Comparison of ENCODE assay signal across 8 cellular contexts in the genomic region with DNA sequence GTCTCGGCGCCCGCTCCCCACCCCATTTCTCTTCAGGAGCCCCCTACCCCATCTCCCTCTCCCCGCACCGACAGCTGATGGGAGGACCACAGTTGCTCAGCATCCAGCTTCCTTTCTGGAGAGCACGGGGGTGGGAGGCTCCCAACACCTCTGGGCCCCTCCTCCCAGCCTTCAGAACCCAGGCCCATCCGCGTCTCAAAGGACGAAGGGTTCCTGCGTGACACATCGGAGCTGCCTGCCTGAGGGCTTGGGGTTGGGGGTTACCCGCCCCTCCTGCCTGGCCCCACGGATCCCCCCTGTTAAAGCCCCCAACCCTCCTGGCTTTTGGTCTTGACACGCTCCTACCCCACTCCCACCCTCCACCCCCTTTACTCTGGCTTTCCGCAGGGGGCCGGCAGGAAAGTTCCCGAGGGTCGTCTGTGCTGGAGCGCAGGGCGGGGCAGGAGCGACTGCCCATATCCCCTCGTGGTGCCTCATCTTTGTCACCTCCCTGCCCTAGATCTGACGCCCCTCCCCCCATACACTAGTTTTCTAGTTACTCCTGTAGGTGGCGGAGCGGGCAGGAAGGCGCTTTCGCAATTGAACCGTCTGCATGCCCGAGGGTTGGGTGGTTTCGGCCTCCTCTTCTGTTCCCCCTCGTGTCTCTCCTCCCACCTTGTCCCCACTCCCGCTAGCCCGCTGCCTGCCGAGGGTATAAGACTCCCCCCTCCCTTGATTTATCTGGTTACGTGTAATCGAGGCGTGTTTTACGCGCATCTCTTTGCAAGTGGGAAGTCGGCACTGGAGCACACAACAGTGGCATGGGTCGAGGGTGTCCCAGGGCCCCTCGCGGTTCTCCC. TPM values are rescaled to one million over a fixed set of nuclear protein-coding genes. Genes with fewer than 3 reads are reported as not detected.
DNase-seq lines count a peak whose midpoint lies in the region; ATAC-seq and TF ChIP-seq lines count a peak whose summit lies in the region.

No MANE protein-coding gene starts in this region.

- H3K4me1 ChIP-seq in Loucy (ENCODE audit: insufficient read depth, low read length, poor library complexity, severe bottlenecking): peaks cover 34% of the 10 kb centered on the region
- no peaks in the 10 kb centered on the region; the same call in 1 of the 2 replicates for H3K4me1 ChIP-seq in iPS-20b (ENCODE audit: insufficient read depth, low read length)
- H3K4me1 ChIP-seq in skeletal muscle satellite cell (ENCODE audit: control insufficient read depth, insufficient read depth, low read length): peaks cover 9% of the 10 kb centered on the region

- peak overlapping the region; percentile 57; the same call in 1 of the 2 replicates for H2AFZ ChIP-seq in Loucy (ENCODE audit: low read length)

- peaks cover 28% of the 10 kb centered on the region for H3K79me2 ChIP-seq in Loucy (ENCODE audit: insufficient read depth, low read length)

- H3K9ac ChIP-seq in Loucy (ENCODE audit: low read depth, low read length, poor library complexity, severe bottlenecking) (peak overlapping the region; percentile 92), iPS-20b (ENCODE audit: low read depth, low read length) (peak overlapping the region; percentile 83; the same call in 1 of the 2 replicates), skeletal muscle satellite cell (ENCODE audit: low read depth, low read length) (peak overlapping the region; percentile 99)

- ATAC-seq in GM19324 (IDR thresholded peaks at IDR 0.05; ENCODE audit: low FRiP score, unreplicated experiment): no peak

- peak; percentile 77 for TF ChIP-seq CTCF in GM13977 (IDR thresholded peaks at IDR 0.05; ENCODE audit: extremely low read depth, insufficient read depth, missing control alignments)
- peak; percentile 66 for TF ChIP-seq CTCF in Loucy (conservative IDR thresholded peaks at IDR 0.05; ENCODE audit: low read length)
- TF ChIP-seq CTCF in VCaP (conservative IDR thresholded peaks at IDR 0.05): peak; percentile 41

- H3K27ac ChIP-seq in VCaP (peak overlapping the region; percentile 79; the same call in 1 of the 2 replicates), iPS-20b (ENCODE audit: low read length) (no peak overlapping the region)

- H3K36me3 ChIP-seq in Loucy (ENCODE audit: insufficient read depth, low read length) (no peaks in the 10 kb centered on the region; the same call in 1 of the 2 replicates), iPS-20b (ENCODE audit: insufficient read depth, low read depth, low read length) (peaks cover 15% of the 10 kb centered on the region), skeletal muscle satellite cell (ENCODE audit: insufficient read depth, low read length) (peaks cover 15% of the 10 kb centered on the region)

- in situ Hi-C loops in GM13977 (cut with MboI; ENCODE audit: low pct_unique_long_range_greater_than_20kb, low sequenced_read_pairs, unreplicated experiment) (no loop called here), T47D (cut with HindIII; ENCODE audit: low pct_unique_long_range_greater_than_20kb, low sequenced_read_pairs) (no loop called here)

- no peaks in the 10 kb centered on the region for H3K9me2 ChIP-seq in Loucy (replicated peaks; ENCODE audit: low read depth, low read length)

- peaks cover 17% of the 10 kb centered on the region for H4K20me1 ChIP-seq in Loucy (ENCODE audit: insufficient read depth, low read length, poor library complexity, severe bottlenecking)

- no peaks in the 10 kb centered on the region for H3F3A ChIP-seq in Loucy (ENCODE audit: low read depth)

- H3K4me3 ChIP-seq in Loucy (ENCODE audit: low read length, poor library complexity, severe bottlenecking) (peak overlapping the region; percentile 95), iPS-20b (ENCODE audit: low read length) (peak overlapping the region; percentile 87), skeletal muscle satellite cell (ENCODE audit: low read length) (peak overlapping the region; percentile 98)

- H3K9me3 ChIP-seq in Loucy (ENCODE audit: insufficient read depth, low read depth, low read length) (no peaks in the 10 kb centered on the region), iPS-20b (ENCODE audit: insufficient read depth, low read depth, low read length) (no peaks in the 10 kb centered on the region), skeletal muscle satellite cell (replicated peaks; ENCODE audit: low read length) (no peaks in the 10 kb centered on the region)

- H3K4me2 ChIP-seq in Loucy (ENCODE audit: low read depth, low read length, poor library complexity, severe bottlenecking) (peak overlapping the region; percentile 89), skeletal muscle satellite cell (ENCODE audit: low read length) (peak overlapping the region; percentile 91)

- DNase-seq in GM13977 (ENCODE audit: low spot score) (peak; percentile 92), T47D (ENCODE audit: low read depth in 1 of 2, low spot score in 1 of 2) (peak; percentile 78 to 81), NCI-H446 treated with DMSO at 0.1 percent for 48 hours (lab: John Stamatoyannopoulos, UW) (no peak)

- H3K27me3 ChIP-seq in Loucy (ENCODE audit: insufficient read depth, low read length, poor library complexity, severe bottlenecking) (no peaks in the 10 kb centered on the region), iPS-20b (ENCODE audit: insufficient read depth, low read length) (peaks cover 24% of the 10 kb centered on the region), skeletal muscle satellite cell (ENCODE audit: control insufficient read depth, insufficient read depth, low read length) (peaks cover 19% of the 10 kb centered on the region)

RNA-seq across cellular contexts. Expression of a gene that starts 0.9 kb away (rescaled TPM):
- total RNA-seq in skeletal muscle satellite cell (2012; rRNA removed): 39.0 and 44.6 TPM in 2 replicates

RNA-seq across cellular contexts. Expression of a gene that starts 4.7 kb away (rescaled TPM):
- not detected in 2 replicates for total RNA-seq in skeletal muscle satellite cell (2012; rRNA removed)

RNA-seq across cellular contexts. Expression of a gene that starts 12.7 kb away (rescaled TPM):
- total RNA-seq in skeletal muscle satellite cell (2012; rRNA removed): not detected in 2 replicates

RNA-seq across cellular contexts. Expression of a gene that starts 20.4 kb away (rescaled TPM):
- total RNA-seq in skeletal muscle satellite cell (2012; rRNA removed): not detected in 2 replicates

RNA-seq across cellular contexts. Expression of a gene that starts 44.6 kb away (rescaled TPM):
- 4.3 and 5.5 TPM in 2 replicates for total RNA-seq in skeletal muscle satellite cell (2012; rRNA removed)
